ENCODE assay signal across 1 cellular context in genomic region chr15:33150993-33151392, GRCh38.
TF ChIP-seq lines count a peak whose summit lies in the region.

No MANE protein-coding gene starts in this region.

TF ChIP-seq in HepG2, 621 proteins besides CTCF, POLR2A, EP300 and RAD21 (continued from another document):
- TF ChIP-seq ZNF687 (CRISPR knock-in tag; IDR thresholded peaks at IDR 0.05) (no peak), NFIC (IDR thresholded peaks at IDR 0.05; ENCODE audit: low read length) (no peak), PAXIP1 (CRISPR knock-in tag; conservative IDR thresholded peaks at IDR 0.05) (no peak), ZNF121 (CRISPR knock-in tag; IDR thresholded peaks at IDR 0.05) (no peak), ZNF460 (CRISPR knock-in tag; IDR thresholded peaks at IDR 0.05; ENCODE audit: borderline replicate concordance) (no peak), SYNCRIP (IDR thresholded peaks at IDR 0.05; ENCODE audit: insufficient read depth, low read depth, low read length) (no peak), TIGD3 (CRISPR knock-in tag; IDR thresholded peaks at IDR 0.05; ENCODE audit: borderline replicate concordance) (no peak), PAWR (CRISPR knock-in tag; IDR thresholded peaks at IDR 0.05; ENCODE audit: borderline replicate concordance) (no peak), ARID4A (CRISPR knock-in tag; IDR thresholded peaks at IDR 0.05; ENCODE audit: borderline replicate concordance) (no peak), YY1 (IDR thresholded peaks at IDR 0.05; ENCODE audit: insufficient read depth, insufficient replicate concordance, low read depth, low read length) (no peak)
